ENCODE assay signal across 1 cellular context in genomic region chr3:158845748-158846350, GRCh38.
TF ChIP-seq lines count a peak whose summit lies in the region.

No MANE protein-coding gene starts in this region.

TF ChIP-seq in Ishikawa, 13 proteins besides CTCF, POLR2A, EP300 and RAD21 (continued from another document):
- TF ChIP-seq REST (IDR thresholded peaks at IDR 0.05; ENCODE audit: low read depth) (no peak), ZBTB7A (IDR thresholded peaks at IDR 0.05; ENCODE audit: low read depth) (no peak), FOXM1 (IDR thresholded peaks at IDR 0.05; ENCODE audit: borderline replicate concordance, low read depth) (no peak), TEAD4 (IDR thresholded peaks at IDR 0.05) (no peak), CEBPB (IDR thresholded peaks at IDR 0.05) (no peak), NFIC (IDR thresholded peaks at IDR 0.05) (no peak), CREB1 (IDR thresholded peaks at IDR 0.05; ENCODE audit: low read depth) (no peak), USF1 (IDR thresholded peaks at IDR 0.05) (no peak)
